In genomic region chr21:45468051-45468970, GRCh38 we compare ENCODE assay signal across 2 cellular contexts.
TF ChIP-seq lines count a peak whose summit lies in the region.

No MANE protein-coding gene starts in this region.

TF ChIP-seq in H1, 55 proteins besides CTCF, POLR2A, EP300 and RAD21:
- TF ChIP-seq POLR2AphosphoS5 (IDR thresholded peaks at IDR 0.05; ENCODE audit: low read depth, low read length) = no peak
- no peak for TF ChIP-seq GABPA (IDR thresholded peaks at IDR 0.05; ENCODE audit: borderline replicate concordance, insufficient read depth, low read length)
- no peak for TF ChIP-seq CREB1 (IDR thresholded peaks at IDR 0.05)
- TF ChIP-seq RXRA (IDR thresholded peaks at IDR 0.05; ENCODE audit: insufficient read depth, low read depth, low read length) = no peak
- no peak for TF ChIP-seq HDAC6 (IDR thresholded peaks at IDR 0.05; ENCODE audit: low read depth, low read length)
- no peak for TF ChIP-seq BCL11A (IDR thresholded peaks at IDR 0.05; ENCODE audit: low read depth in 2 of 2, low read length in 2 of 2)
- TF ChIP-seq E2F6 (IDR thresholded peaks at IDR 0.05) = no peak
- TF ChIP-seq ZNF274 (IDR thresholded peaks at IDR 0.05; ENCODE audit: borderline replicate concordance, extremely low read depth, low read length) = no peak
- TF ChIP-seq EGR1 (IDR thresholded peaks at IDR 0.05; ENCODE audit: borderline replicate concordance, low read depth, low read length) = no peak
- no peak for TF ChIP-seq CBX5 (IDR thresholded peaks at IDR 0.05; ENCODE audit: low read depth, low read length)
- TF ChIP-seq SIX5 (IDR thresholded peaks at IDR 0.05; ENCODE audit: low read depth, low read length) = no peak
- TF ChIP-seq CHD2 (IDR thresholded peaks at IDR 0.05; ENCODE audit: low read length) = no peak
- no peak for TF ChIP-seq KDM4A (IDR thresholded peaks at IDR 0.05; ENCODE audit: low read depth, low read length, severe bottlenecking)

TF ChIP-seq in liver, 16 proteins besides CTCF, POLR2A, EP300 and RAD21:
- TF ChIP-seq ATF3 (IDR thresholded peaks at IDR 0.05) = no peak
- no peak for TF ChIP-seq HNF4A (conservative IDR thresholded peaks at IDR 0.05)
